18 cellular contexts compared by ENCODE assay signal in the genomic region with DNA sequence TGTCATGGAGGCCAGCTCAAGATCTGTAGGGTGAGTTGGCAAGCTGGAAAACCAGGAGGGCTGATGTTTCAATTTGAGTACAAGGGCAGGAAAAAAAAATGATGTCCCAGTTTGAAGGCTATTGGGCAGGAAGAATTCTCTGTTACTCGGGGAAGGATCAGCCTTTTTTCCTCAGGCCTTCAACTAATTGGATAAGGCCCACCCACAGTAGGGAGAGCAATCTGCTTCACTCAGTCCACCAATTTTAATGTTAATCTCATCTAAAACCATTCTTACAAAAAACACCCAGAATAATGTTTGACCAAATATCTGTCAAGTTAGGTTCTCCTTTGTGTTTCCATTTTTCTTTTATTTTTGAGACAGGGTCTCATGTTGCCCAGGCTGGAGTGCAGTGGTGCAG.
A peak's percentile ranks its signal among the peaks of the same experiment; 100 is the strongest.
DNase-seq lines count a peak whose midpoint lies in the region; ATAC-seq, FAIRE-seq and TF ChIP-seq lines count a peak whose summit lies in the region.
"Had no signal": no experiment of that assay in that cellular context is flagged by ENCODE, and none has a peak within 500 bp of the region (broad histone marks: within the 10 kb centered on the region; RNA-seq: fewer than 3 reads in every experiment).

No MANE protein-coding gene starts in this region.

- no peak overlapping the region for H3K9ac ChIP-seq in endothelial cell of umbilical vein (replicated peaks; ENCODE audit: extremely low read depth, insufficient read depth, low read length)
- H3K9ac ChIP-seq: BLaER1 treated with 17β-estradiol and CSF1 and Interleukin-3, amounts not matched to agents 10 nM and 100 nM had no signal

- TF ChIP-seq CTCF in HEK293 (tag by site-specific recombination; IDR thresholded peaks at IDR 0.05) (no peak), endothelial cell of umbilical vein (IDR thresholded peaks at IDR 0.05; ENCODE audit: extremely low read depth in 1 of 2, insufficient read depth in 1 of 2, low read depth in 1 of 2, low read length in 2 of 2) (no peak), progenitor cell of endocrine pancreas (IDR thresholded peaks at IDR 0.05; ENCODE audit: unreplicated experiment) (no peak), Caco-2 (IDR thresholded peaks at IDR 0.05; ENCODE audit: insufficient read depth in 1 of 2, low read depth in 1 of 2, low read length in 1 of 2, severe bottlenecking in 1 of 2, unreplicated experiment in 1 of 2) (no peak), omental fat pad (IDR thresholded peaks at IDR 0.05) (no peak)

- H3K4me1 Mint-ChIP-seq in progenitor cell of endocrine pancreas (ENCODE audit: low read depth) = no peaks in the 10 kb centered on the region
- no peaks in the 10 kb centered on the region for H3K4me1 Mint-ChIP-seq in Caco-2 (ENCODE audit: low read depth, unreplicated experiment)
- H3K4me1 Mint-ChIP-seq: B cell had no signal

- no peaks in the 10 kb centered on the region for H3K79me2 ChIP-seq in endothelial cell of umbilical vein (ENCODE audit: control insufficient read depth, insufficient read depth, low read length)

- H3K36me3 ChIP-seq in HEK293 (ENCODE audit: control insufficient read depth in 2 of 2, insufficient read depth in 1 of 2, low read length in 2 of 2) = no peaks in the 10 kb centered on the region
- H3K36me3 ChIP-seq in endothelial cell of umbilical vein (ENCODE audit: control insufficient read depth in 2 of 2, extremely low read depth in 1 of 2, insufficient read depth in 2 of 2, low read length in 2 of 2) = no peaks in the 10 kb centered on the region
- H3K36me3 ChIP-seq in Caco-2 (ENCODE audit: control insufficient read depth, insufficient read depth, low read length) = no peaks in the 10 kb centered on the region
- H3K36me3 ChIP-seq: BLaER1 treated with 17β-estradiol and CSF1 and Interleukin-3, amounts not matched to agents 10 nM and 100 nM had no signal

- DNase-seq in endothelial cell of umbilical vein (ENCODE audit: low read depth, low spot score) (no peak), progenitor cell of endocrine pancreas (ENCODE audit: low spot score, unreplicated experiment) (no peak), Caco-2 (no peak), omental fat pad (ENCODE audit: low spot score) (no peak)
- DNase-seq: AML-193; CD4-positive, alpha-beta T cell; CD8-positive, alpha-beta T cell; DMS79 treated with DMSO at 0.1 percent for 48 hours; GF-D8 had no signal

- peak overlapping the region; percentile 30 for H3K27ac Mint-ChIP-seq in progenitor cell of endocrine pancreas
- no peak overlapping the region for H3K27ac Mint-ChIP-seq in Caco-2 (ENCODE audit: unreplicated experiment)
- H3K27ac Mint-ChIP-seq: B cell; CD4-positive, alpha-beta T cell; CD8-positive, alpha-beta T cell had no signal

- BruUV-seq in endothelial cell of umbilical vein (replicated peaks; lab: Mats Ljungman, UMichigan) = no TSS peak
- no TSS peak for BruUV-seq in Caco-2 (replicated peaks; lab: Mats Ljungman, UMichigan)

- CTCF ChIA-PET in HEK293 (lab: Yijun Ruan, JAX) (no interaction called here), endothelial cell of umbilical vein (lab: Charles Lee) (interaction anchor here (1.2 to 1.5 kb wide), 2 partner anchors 13 to 69 kb away, joined by 5 read pairs; no protein-coding TSS in a partner anchor), Caco-2 (lab: Charles Lee) (no interaction called here)

- H3K4me2 ChIP-seq in endothelial cell of umbilical vein (ENCODE audit: insufficient read depth, low read length) = no peak overlapping the region
- H3K4me2 ChIP-seq: A549; BLaER1 treated with 17β-estradiol and CSF1 and Interleukin-3, amounts not matched to agents 10 nM and 100 nM had no signal

- H3K27ac ChIP-seq in HEK293 (ENCODE audit: extremely low read depth, low read depth, low read length) = no peak overlapping the region
- H3K27ac ChIP-seq in endothelial cell of umbilical vein (ENCODE audit: insufficient read depth, low read depth, low read length) = no peak overlapping the region
- H3K27ac ChIP-seq: 22Rv1; A549; BLaER1 treated with 17β-estradiol and CSF1 and Interleukin-3, amounts not matched to agents 10 nM and 100 nM; C4-2B had no signal

- H3K4me1 ChIP-seq in HEK293 (ENCODE audit: control insufficient read depth, insufficient read depth, low read length) (no peaks in the 10 kb centered on the region), endothelial cell of umbilical vein (ENCODE audit: control insufficient read depth, extremely low read depth, insufficient read depth, low read length) (no peaks in the 10 kb centered on the region), Caco-2 (no peaks in the 10 kb centered on the region)
- H3K4me1 ChIP-seq: A549 had no signal

- H3K27me3 ChIP-seq in endothelial cell of umbilical vein (ENCODE audit: control insufficient read depth in 2 of 2, insufficient read depth in 2 of 2, low read length in 2 of 2) (no peaks in the 10 kb centered on the region), Caco-2 (replicated peaks; ENCODE audit: control insufficient read depth, insufficient read depth, low read length) (no peaks in the 10 kb centered on the region)
- H3K27me3 ChIP-seq: BLaER1 treated with 17β-estradiol and CSF1 and Interleukin-3, amounts not matched to agents 10 nM and 100 nM had no signal

- H3K9me3 Mint-ChIP-seq in progenitor cell of endocrine pancreas (ENCODE audit: low read depth) (peaks cover 8% of the 10 kb centered on the region), Caco-2 (ENCODE audit: unreplicated experiment) (no peaks in the 10 kb centered on the region)

- ATAC-seq in omental fat pad (ENCODE audit: low FRiP score) = no peak
- ATAC-seq: A549; CD8-positive, alpha-beta T cell had no signal

- no peak overlapping the region for H3K4me3 ChIP-seq in HEK293 (ENCODE audit: low read depth, low read length)
- no peak overlapping the region for H3K4me3 ChIP-seq in endothelial cell of umbilical vein (replicated peaks in 1 of 3; ENCODE audit: insufficient read depth in 1 of 3, low read depth in 1 of 3, low read length in 3 of 3)
- H3K4me3 ChIP-seq in Caco-2 (ENCODE audit: low read depth, low read length) = no peak overlapping the region
- H3K4me3 ChIP-seq: A549; BLaER1 treated with 17β-estradiol and CSF1 and Interleukin-3, amounts not matched to agents 10 nM and 100 nM had no signal

- POLR2A ChIA-PET in HEK293 (lab: Yijun Ruan, JAX) = no interaction called here
- POLR2A ChIA-PET in endothelial cell of umbilical vein (lab: Charles Lee) = no interaction called here
- POLR2A ChIA-PET in Caco-2 (lab: Charles Lee) = no interaction called here

- H3K9me3 ChIP-seq in HEK293 (ENCODE audit: control insufficient read depth, insufficient read depth, low read depth, low read length) (no peaks in the 10 kb centered on the region), endothelial cell of umbilical vein (replicated peaks; ENCODE audit: control insufficient read depth, insufficient read depth, low read length) (no peaks in the 10 kb centered on the region), Caco-2 (no peaks in the 10 kb centered on the region; the same call in 1 of the 2 replicates)
- H3K9me3 ChIP-seq: A549 had no signal

- intact Hi-C loops in endothelial cell of umbilical vein (cut with micrococcal nuclease) = no loop called here
- intact Hi-C loops in Caco-2 (cut with micrococcal nuclease; ENCODE audit: unreplicated experiment) = no loop called here

- H3K36me3 Mint-ChIP-seq in progenitor cell of endocrine pancreas (ENCODE audit: insufficient read depth) (peaks cover 8% of the 10 kb centered on the region), Caco-2 (ENCODE audit: insufficient read depth, unreplicated experiment) (no peaks in the 10 kb centered on the region)
- H3K36me3 Mint-ChIP-seq: CD8-positive, alpha-beta T cell had no signal

- no peaks in the 10 kb centered on the region for H3K9me1 ChIP-seq in endothelial cell of umbilical vein (replicated peaks; ENCODE audit: control insufficient read depth, extremely low read depth, insufficient read depth, low read length)

- dilution Hi-C loops in endothelial cell of umbilical vein (cut with MboI; ENCODE audit: extremely low pct_ligation_motif_present, low sequenced_read_pairs) = no loop called here

- H3K4me3 Mint-ChIP-seq in progenitor cell of endocrine pancreas (ENCODE audit: low read depth) = no peak overlapping the region
- H3K4me3 Mint-ChIP-seq in Caco-2 (ENCODE audit: unreplicated experiment) = no peak overlapping the region
- H3K4me3 Mint-ChIP-seq: B cell; CD4-positive, alpha-beta T cell; CD8-positive, alpha-beta T cell had no signal

- peak; percentile 31 for FAIRE-seq in endothelial cell of umbilical vein (lab: Jason Lieb, UNC)
- FAIRE-seq: A549, G401.6, GM12892, GM18507 had no signal

- H3K27me3 Mint-ChIP-seq in progenitor cell of endocrine pancreas = no peaks in the 10 kb centered on the region
- H3K27me3 Mint-ChIP-seq in Caco-2 (ENCODE audit: insufficient read depth, unreplicated experiment) = no peaks in the 10 kb centered on the region

- no peak for TF ChIP-seq POLR2A in endothelial cell of umbilical vein (IDR thresholded peaks at IDR 0.05; ENCODE audit: low read depth, low read length)

- H2AFZ ChIP-seq in endothelial cell of umbilical vein (ENCODE audit: low read depth, low read length) = no peak overlapping the region

- H4K20me1 ChIP-seq in endothelial cell of umbilical vein (replicated peaks; ENCODE audit: control insufficient read depth, extremely low read depth, insufficient read depth, low read length) = no peaks in the 10 kb centered on the region
- H4K20me1 ChIP-seq: BLaER1 treated with 17β-estradiol and CSF1 and Interleukin-3, amounts not matched to agents 10 nM and 100 nM had no signal

TF ChIP-seq in HEK293, 187 proteins besides CTCF, POLR2A, EP300 and RAD21 (continues in another document):
- TF ChIP-seq KLF17 (tag by site-specific recombination; IDR thresholded peaks at IDR 0.05) = no peak
- no peak for TF ChIP-seq OSR2 (tag by site-specific recombination; IDR thresholded peaks at IDR 0.05)

TF ChIP-seq in endothelial cell of umbilical vein, 7 proteins besides CTCF, POLR2A, EP300 and RAD21:
- TF ChIP-seq EZH2 (IDR thresholded peaks at IDR 0.05; ENCODE audit: borderline replicate concordance, low read depth, low read length, severe bottlenecking) (no peak), JUN (IDR thresholded peaks at IDR 0.05; ENCODE audit: borderline replicate concordance, insufficient read depth, insufficient read length, low read depth) (no peak), FOS (IDR thresholded peaks at IDR 0.05; ENCODE audit: borderline replicate concordance, insufficient read depth, low read length) (no peak), MYC (IDR thresholded peaks at IDR 0.05; ENCODE audit: low read depth, low read length) (no peak), GATA2 (IDR thresholded peaks at IDR 0.05; ENCODE audit: insufficient read depth, insufficient read length, low read depth, low read length) (no peak), MAX (IDR thresholded peaks at IDR 0.05; ENCODE audit: insufficient read depth, insufficient read length) (no peak), POLR2AphosphoS5 (IDR thresholded peaks at IDR 0.05; ENCODE audit: insufficient read depth, low read depth, low read length) (no peak)
TF ChIP-seq in endothelial cell of umbilical vein: peak in this region for 0.
